24 cellular contexts compared by ENCODE assay signal in the genomic region with DNA sequence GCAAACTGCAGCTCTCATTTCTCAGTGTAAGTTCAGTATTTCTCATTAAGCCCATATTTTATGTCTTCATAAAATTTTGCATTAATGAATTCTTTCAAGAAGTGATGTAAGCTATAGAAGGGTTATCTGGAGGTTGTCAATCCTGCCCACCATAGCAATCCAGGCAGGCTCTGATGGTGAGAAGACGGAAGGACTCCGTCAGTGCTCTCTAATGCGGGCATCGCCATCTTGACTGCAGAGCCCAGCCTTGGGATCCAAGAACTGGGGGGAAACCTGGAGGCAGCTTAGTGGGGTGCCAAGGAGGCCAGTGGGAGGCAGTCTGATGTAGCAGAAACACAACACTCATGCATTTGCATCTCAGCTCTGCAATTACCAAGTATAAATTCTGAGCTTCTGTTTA.
"Had no signal": no experiment of that assay in that cellular context is flagged by ENCODE, and none has a peak within 500 bp of the region (broad histone marks: within the 10 kb centered on the region; RNA-seq: fewer than 3 reads in every experiment).

No MANE protein-coding gene starts in this region.

- H3K4me3 ChIP-seq: colonic mucosa, coronary artery, dorsolateral prefrontal cortex, esophagus muscularis mucosa, esophagus squamous epithelium, gastrocnemius medialis, gastroesophageal sphincter, heart left ventricle, heart right ventricle had no signal

- H3K36me3 ChIP-seq: colonic mucosa, esophagus muscularis mucosa, esophagus squamous epithelium, gastrocnemius medialis, gastroesophageal sphincter, heart left ventricle, heart right ventricle had no signal

- ATAC-seq: effector memory CD8-positive, alpha-beta T cell; esophagus mucosa; foreskin keratinocyte; gastrocnemius medialis; gastroesophageal sphincter; heart left ventricle; heart right ventricle had no signal

- H3K27me3 ChIP-seq: colonic mucosa, esophagus muscularis mucosa, esophagus squamous epithelium, gastrocnemius medialis, gastroesophageal sphincter, heart left ventricle, heart right ventricle had no signal

- H3K9me3 ChIP-seq: colonic mucosa, esophagus muscularis mucosa, esophagus squamous epithelium, gastrocnemius medialis, gastroesophageal sphincter, heart left ventricle, heart right ventricle had no signal

- DNase-seq: colonic mucosa; cortex of kidney; dermis blood vessel endothelial cell; dorsolateral prefrontal cortex; effector CD4-positive, alpha-beta T cell; effector CD8-positive, alpha-beta T cell; effector memory CD4-positive, alpha-beta T cell; effector memory CD8-positive, alpha-beta T cell; endodermal cell; erythroblast; esophagus squamous epithelium; foreskin fibroblast; foreskin keratinocyte; foreskin melanocyte; gastrocnemius medialis; glutamatergic neuron; head of caudate nucleus; heart left ventricle; heart right ventricle had no signal

- H3K27ac ChIP-seq: colonic mucosa, coronary artery, dorsolateral prefrontal cortex, epithelial cell of prostate, esophagus muscularis mucosa, esophagus squamous epithelium, foreskin keratinocyte, gastrocnemius medialis, gastroesophageal sphincter, heart left ventricle, heart right ventricle had no signal

- H3K4me1 ChIP-seq: colonic mucosa, esophagus muscularis mucosa, esophagus squamous epithelium, foreskin keratinocyte, gastrocnemius medialis, gastroesophageal sphincter, heart left ventricle, heart right ventricle had no signal
